In the genomic region with DNA sequence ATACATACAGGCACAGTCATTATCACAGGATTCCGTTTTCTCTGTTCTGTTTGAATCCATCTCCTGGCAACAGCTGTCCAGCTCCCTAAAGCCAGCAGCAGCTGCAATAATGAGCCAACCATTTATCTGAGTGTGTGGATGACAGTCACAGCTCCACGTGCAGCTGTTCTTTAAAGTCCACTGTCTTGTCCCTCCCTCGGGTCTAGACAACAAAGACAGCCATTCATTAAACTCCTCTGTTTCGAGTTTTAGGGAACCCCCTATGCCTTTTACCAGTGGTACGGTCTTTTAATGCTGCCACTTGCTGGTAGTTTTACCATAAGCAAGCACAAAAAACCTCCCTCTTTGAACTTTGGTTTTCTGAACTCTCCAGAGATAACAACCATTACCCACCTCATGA, we compare ENCODE assay signal across 14 cellular contexts. TPM values are rescaled to one million over a fixed set of nuclear protein-coding genes. Genes with fewer than 3 reads are reported as not detected.
DNase-seq lines count a peak whose midpoint lies in the region; ATAC-seq and TF ChIP-seq lines count a peak whose summit lies in the region.
"Had no signal": no experiment of that assay in that cellular context is flagged by ENCODE, and none has a peak within 500 bp of the region (broad histone marks: within the 10 kb centered on the region; RNA-seq: fewer than 3 reads in every experiment).

No MANE protein-coding gene starts in this region.

- intact Hi-C loops in Right ventricle myocardium superior (cut with DNase I): no loop called here

- H2AFZ ChIP-seq in osteoblast (ENCODE audit: low read length): no peak overlapping the region

- ATAC-seq in Right ventricle myocardium superior (ENCODE audit: poor library complexity) (peak; percentile 93), HG02885 (IDR thresholded peaks at IDR 0.05; ENCODE audit: poor library complexity, unreplicated experiment) (no peak)

- DNase-seq in NCI-H510A treated with DMSO at 0.1 percent for 48 hours (lab: John Stamatoyannopoulos, UW) (peak; percentile 25), NCI-H510A (lab: John Stamatoyannopoulos, UW) (no peak), NCI-H774 (lab: John Stamatoyannopoulos, UW) (peak; percentile 48), Right ventricle myocardium superior (no peak), skeletal muscle cell (ENCODE audit: low read depth) (peak; percentile 81), osteoblast (ENCODE audit: insufficient read length, low spot score, missing footprints) (no peak), NCI-H446 treated with DMSO at 0.1 percent for 48 hours (lab: John Stamatoyannopoulos, UW) (no peak)
- DNase-seq: ACHN; effector CD4-positive, alpha-beta T cell; NCI-H1048; upper lobe of left lung had no signal

- no peaks in the 10 kb centered on the region for H3K4me1 ChIP-seq in osteoblast (ENCODE audit: insufficient read depth, low read length)

- H3K79me2 ChIP-seq in osteoblast (ENCODE audit: insufficient read depth, low read length): no peaks in the 10 kb centered on the region

- H3K27ac ChIP-seq in osteoblast (ENCODE audit: low read depth, low read length): no peak overlapping the region
- H3K27ac ChIP-seq: VCaP had no signal

- no peaks in the 10 kb centered on the region for H3K9me3 ChIP-seq in osteoblast (ENCODE audit: low read depth, low read length)
- H3K9me3 ChIP-seq: upper lobe of left lung had no signal

- peaks cover 5% of the 10 kb centered on the region for H3K27me3 ChIP-seq in osteoblast (ENCODE audit: insufficient read depth, low read length)
- H3K27me3 ChIP-seq: upper lobe of left lung had no signal

- no peak for TF ChIP-seq CTCF in osteoblast (IDR thresholded peaks at IDR 0.05; ENCODE audit: extremely low read depth, low read depth, low read length)

- no peak overlapping the region for H3K4me2 ChIP-seq in osteoblast (ENCODE audit: insufficient read depth, low read length)

- H3K4me3 ChIP-seq in skeletal muscle cell (ENCODE audit: low read depth, low read length) (no peak overlapping the region), osteoblast (ENCODE audit: insufficient read depth, low read length) (no peak overlapping the region)
- H3K4me3 ChIP-seq: lung, upper lobe of left lung had no signal

- no peaks in the 10 kb centered on the region for H4K20me1 ChIP-seq in osteoblast (ENCODE audit: insufficient read depth, low read length)

- no peaks in the 10 kb centered on the region for H3K36me3 ChIP-seq in osteoblast (ENCODE audit: insufficient read depth, low read length)
- H3K36me3 ChIP-seq: upper lobe of left lung had no signal

RNA-seq across cellular contexts. Expression of a gene that starts 16.0 kb away (rescaled TPM):
- total RNA-seq in Right ventricle myocardium superior (not detected), osteoblast (not detected in 2 replicates)
- total RNA-seq: lung, upper lobe of left lung had no signal

RNA-seq across cellular contexts. Expression of a gene that starts 46.3 kb away (rescaled TPM):
- total RNA-seq in Right ventricle myocardium superior (4.5 TPM), osteoblast (8.3 and 12.4 TPM in 2 replicates)

RNA-seq across cellular contexts. Expression of a gene that starts 46.6 kb away (rescaled TPM):
- 12.1 TPM for total RNA-seq in Right ventricle myocardium superior
- total RNA-seq in osteoblast: 22.4 and 25.3 TPM in 2 replicates

Comparison
In these comparisons a context has a peak if more than half of its experiments do, and no peak if none do; other contexts are left out.
1. DNase-seq: peak in NCI-H510A treated with DMSO at 0.1 percent for 48 hours (single experiment), NCI-H774 (single experiment) and skeletal muscle cell (single experiment); none in NCI-H510A (single experiment), Right ventricle myocardium superior (single experiment), osteoblast (single experiment) and NCI-H446 treated with DMSO at 0.1 percent for 48 hours (single experiment).